ENCODE assay signal across 20 cellular contexts in the genomic region with DNA sequence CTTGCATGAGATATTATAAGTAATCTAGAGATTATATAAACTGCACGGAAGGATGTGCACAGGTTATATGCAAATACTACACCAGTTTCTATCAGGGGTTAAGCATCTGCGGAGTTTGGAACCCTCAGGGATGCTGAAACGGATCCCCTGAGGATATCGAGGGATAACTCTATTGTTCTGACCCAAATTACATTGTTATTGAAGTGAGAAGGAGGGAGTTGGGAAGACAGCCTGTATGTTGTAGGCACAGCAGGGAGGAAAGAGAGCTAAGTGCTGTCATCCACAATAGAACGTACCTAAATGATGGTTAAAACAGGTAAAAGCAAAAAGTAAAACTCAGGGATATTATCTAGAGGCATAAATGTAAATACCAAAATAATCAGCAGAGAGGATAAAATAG.
"Had no signal": no experiment of that assay in that cellular context is flagged by ENCODE, and none has a peak within 500 bp of the region (broad histone marks: within the 10 kb centered on the region; RNA-seq: fewer than 3 reads in every experiment).

No MANE protein-coding gene starts in this region.

- ATAC-seq: esophagus mucosa; natural killer cell; pancreas; right cardiac atrium; stimulated activated naive CD8-positive, alpha-beta T cell treated with anti-CD3 and anti-CD28 coated beads, Interleukin-15, Interleukin-2, amounts not matched to agents 100 U/mL and 50 U/mL, for 24 hours had no signal

- H3K4me3 ChIP-seq: hepatocyte, left ventricle myocardium inferior, pancreas, upper lobe of left lung had no signal

- H3K4me1 Mint-ChIP-seq: activated naive CD4-positive, alpha-beta T cell treated with anti-CD3 and anti-CD28 coated beads, Interleukin-2, amount 50 U/mL, for 24 hours had no signal

- H3K79me2 ChIP-seq: hepatocyte had no signal

- H3K27ac Mint-ChIP-seq: activated naive CD4-positive, alpha-beta T cell treated with anti-CD3 and anti-CD28 coated beads, Interleukin-2, amount 50 U/mL, for 24 hours; natural killer cell had no signal

- H3K4me2 ChIP-seq: hepatocyte had no signal

- H3K4me1 ChIP-seq: left ventricle myocardium inferior, pancreas, upper lobe of left lung had no signal

- H3K36me3 Mint-ChIP-seq: activated naive CD4-positive, alpha-beta T cell treated with anti-CD3 and anti-CD28 coated beads, Interleukin-2, amount 50 U/mL, for 24 hours; brain; natural killer cell had no signal

- H3K9me3 ChIP-seq: left ventricle myocardium inferior, neutrophil, pancreas, upper lobe of left lung had no signal

- H3K27me3 ChIP-seq: hepatocyte, neutrophil, pancreas, upper lobe of left lung had no signal

- H3K36me3 ChIP-seq: left ventricle myocardium inferior, neutrophil, pancreas, upper lobe of left lung had no signal

- H3K9me3 Mint-ChIP-seq: activated naive CD4-positive, alpha-beta T cell treated with anti-CD3 and anti-CD28 coated beads, Interleukin-2, amount 50 U/mL, for 24 hours; brain; natural killer cell had no signal

- H3K27ac ChIP-seq: hepatocyte, left ventricle myocardium inferior, neutrophil, pancreas, upper lobe of left lung had no signal

- H3K4me3 Mint-ChIP-seq: activated naive CD4-positive, alpha-beta T cell treated with anti-CD3 and anti-CD28 coated beads, Interleukin-2, amount 50 U/mL, for 24 hours; brain; natural killer cell had no signal

- H2AFZ ChIP-seq: hepatocyte had no signal

- DNase-seq: activated gamma-delta T cell treated with Interleukin-2 at 50 U/mL for 16 hours; activated T-cell treated with anti-CD3 and anti-CD28 coated beads, Interleukin-2, amount 50 U/mL, for 1 hour; anterior cingulate cortex; effector CD4-positive, alpha-beta T cell; foreskin melanocyte; left ventricle myocardium inferior; midbrain; natural killer cell; pancreas; right cardiac atrium; stimulated activated CD4-positive, alpha-beta T cell treated with anti-CD3 and anti-CD28 coated beads, Interleukin-12 subunit alpha, Interleukin-12 subunit beta, amount 100 ng/mL, for 4 hours; stimulated activated CD4-positive, alpha-beta T cell treated with anti-CD3 and anti-CD28 coated beads, Interleukin-4, amount 100 ng/mL, for 4 hours; stimulated activated naive CD8-positive, alpha-beta T cell treated with anti-CD3 and anti-CD28 coated beads, Interleukin-15, Interleukin-2, amounts not matched to agents 100 U/mL and 50 U/mL, for 24 hours; T-helper 9 cell; upper lobe of left lung had no signal
